ENCODE assay signal across 19 cellular contexts in the genomic region with DNA sequence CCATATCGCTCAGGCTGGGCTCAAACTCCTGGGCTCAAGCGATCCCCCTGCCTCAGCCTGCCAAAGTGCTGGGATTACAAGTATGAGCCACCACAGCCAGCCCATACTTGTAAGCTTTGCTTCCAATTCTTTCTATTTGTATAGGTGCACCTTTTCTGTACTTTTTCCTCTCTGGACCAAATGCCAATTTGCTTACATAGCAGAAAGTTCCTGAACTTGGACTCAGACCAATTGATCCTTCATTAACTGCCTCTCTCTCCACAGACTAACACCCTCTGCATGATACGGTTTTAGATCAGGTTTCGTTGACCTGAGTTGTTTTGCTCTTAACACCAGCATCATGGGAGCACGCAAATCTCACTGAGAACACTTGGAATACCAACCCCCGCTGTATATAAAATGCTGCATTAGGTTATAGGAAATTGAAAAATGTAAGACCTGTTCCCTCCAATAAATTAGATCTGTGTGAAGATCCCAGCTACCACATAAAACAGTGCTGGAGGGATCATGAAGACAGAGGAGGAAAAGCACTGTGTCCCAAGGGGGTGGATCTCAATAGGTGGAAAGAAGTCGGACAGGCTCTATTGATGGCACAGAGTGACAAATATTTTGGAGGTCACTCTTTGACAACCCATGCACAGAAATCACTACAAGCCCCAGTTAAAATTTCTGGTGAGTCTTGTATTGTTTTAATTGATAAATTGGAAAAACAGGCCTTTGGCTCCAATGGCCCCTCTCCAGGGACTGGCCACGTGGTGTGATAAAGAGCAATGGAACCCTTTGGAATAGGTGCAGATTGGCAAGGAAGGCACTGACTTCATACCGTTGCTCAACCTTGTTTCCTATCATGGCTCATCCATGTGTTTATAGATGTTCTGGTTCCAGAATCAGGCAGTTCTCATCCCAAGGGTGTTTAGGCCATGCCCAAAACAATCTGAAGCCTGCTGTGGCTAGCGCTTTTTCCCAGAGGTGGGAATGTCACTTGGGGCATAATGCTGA. TPM values are rescaled to one million over a fixed set of nuclear protein-coding genes. Genes with fewer than 3 reads are reported as not detected.
"Had no signal": no experiment of that assay in that cellular context is flagged by ENCODE, and none has a peak within 500 bp of the region (broad histone marks: within the 10 kb centered on the region; RNA-seq: fewer than 3 reads in every experiment).

No MANE protein-coding gene starts in this region.

- H3K27ac ChIP-seq: skin epidermis, tibial nerve, uterus had no signal

- H3K27me3 ChIP-seq: esophagus squamous epithelium, tibial nerve, uterus had no signal

- DNase-seq: activated B cell treated with CpG ODN at 0.5 μM for 24 hours; activated CD4-positive, alpha-beta T cell treated with anti-CD3 and anti-CD28 coated beads, Interleukin-2, amount 10 ng/mL, durations not matched to agents 24 days and 14 days; activated CD8-positive, alpha-beta memory T cell treated with anti-CD3 and anti-CD28 coated beads, Interleukin-2, amount 50 U/mL, for 48 hours; activated gamma-delta T cell; activated T-cell treated with anti-CD3 and anti-CD28 coated beads, Interleukin-2, amount 50 U/mL, for 72 hours; cortex of kidney; effector CD4-positive, alpha-beta T cell; esophagus squamous epithelium; left colon; natural killer cell; retina; stimulated activated CD4-positive, alpha-beta T cell treated with anti-CD3 and anti-CD28 coated beads, Interleukin-15, amount 100 ng/mL, for 24 hours; stimulated activated CD4-positive, alpha-beta T cell treated with anti-CD3 and anti-CD28 coated beads, Interleukin-4, amount 100 ng/mL, for 24 hours; stimulated activated naive CD4-positive, alpha-beta T cell; uterus had no signal

- ATAC-seq: activated naive CD4-positive, alpha-beta T cell treated with anti-CD3 and anti-CD28 coated beads, Interleukin-2, amount 50 U/mL, for 72 hours; activated T-cell treated with anti-CD3 and anti-CD28 coated beads, Interleukin-2, amount 50 U/mL, for 72 hours; left colon; natural killer cell had no signal

- H3K4me1 ChIP-seq: uterus had no signal

- H3K4me3 ChIP-seq: esophagus squamous epithelium, skin epidermis, tibial nerve, uterus had no signal

- H3K9me3 ChIP-seq: esophagus squamous epithelium, tibial nerve, uterus had no signal

RNA-seq across cellular contexts. Expression of gene ISM1, which starts 51.2 kb away (rescaled TPM):
- total RNA-seq: activated B cell treated with CpG ODN at 0.5 μM for 24 hours, endothelial cell of umbilical vein had no signal
- polyA plus RNA-seq: endothelial cell of umbilical vein had no signal
